In genomic region chr10:581776-582330, GRCh38 we compare ENCODE assay signal across 17 cellular contexts.
DNase-seq lines count a peak whose midpoint lies in the region; TF ChIP-seq lines count a peak whose summit lies in the region.
"Had no signal": no experiment of that assay in that cellular context is flagged by ENCODE, and none has a peak within 500 bp of the region (broad histone marks: within the 10 kb centered on the region; RNA-seq: fewer than 3 reads in every experiment).

No MANE protein-coding gene starts in this region.

- H3K4me1 ChIP-seq in rectal smooth muscle tissue (ENCODE audit: control insufficient read depth, insufficient read depth, low read length), result peaks cover 16% of the 10 kb centered on the region
- H3K4me1 ChIP-seq: A549, SJCRH30 had no signal

- no peak for TF ChIP-seq CTCF in AG04450 (IDR thresholded peaks at IDR 0.05; ENCODE audit: low read depth, low read length)
- TF ChIP-seq CTCF in type B pancreatic cell (conservative IDR thresholded peaks at IDR 0.05), result no peak

- no peak overlapping the region for H3K27ac Mint-ChIP-seq in type B pancreatic cell
- H3K27ac Mint-ChIP-seq: CD14-positive monocyte had no signal

- no peak overlapping the region for H3K4me3 Mint-ChIP-seq in type B pancreatic cell
- H3K4me3 Mint-ChIP-seq: CD14-positive monocyte had no signal

- H3K36me3 ChIP-seq in H7 (replicated peaks; ENCODE audit: control insufficient read depth, insufficient read depth, low read length) (no peaks in the 10 kb centered on the region), rectal smooth muscle tissue (ENCODE audit: control insufficient read depth, insufficient read depth, low read length) (no peaks in the 10 kb centered on the region)
- H3K36me3 ChIP-seq: SJCRH30 had no signal

- no peaks in the 10 kb centered on the region for H3K27me3 ChIP-seq in AG04450 (ENCODE audit: control insufficient read depth, insufficient read depth, low read length)
- no peaks in the 10 kb centered on the region for H3K27me3 ChIP-seq in H7 (ENCODE audit: control insufficient read depth, insufficient read depth, low read length)
- no peaks in the 10 kb centered on the region for H3K27me3 ChIP-seq in rectal smooth muscle tissue (ENCODE audit: control insufficient read depth, insufficient read depth, low read length)
- H3K27me3 ChIP-seq: SJCRH30 had no signal

- no peak overlapping the region for H3K9ac ChIP-seq in rectal smooth muscle tissue (ENCODE audit: low read length)
- H3K9ac ChIP-seq: KMS-11 had no signal

- POLR2A ChIA-PET in AG04450 (lab: Yijun Ruan, JAX), result interaction anchor here (0.6 kb wide), 1 partner anchor 28 kb away, joined by 3 read pairs; no protein-coding TSS in a partner anchor

- no peaks in the 10 kb centered on the region for H3K9me3 Mint-ChIP-seq in type B pancreatic cell

- no peaks in the 10 kb centered on the region for H3K27me3 Mint-ChIP-seq in type B pancreatic cell

- H3K4me3 ChIP-seq in AG04450 (ENCODE audit: low read depth, low read length), result no peak overlapping the region
- no peak overlapping the region for H3K4me3 ChIP-seq in H7 (ENCODE audit: insufficient read depth, low read depth, low read length)
- H3K4me3 ChIP-seq in rectal smooth muscle tissue (ENCODE audit: low read length), result no peak overlapping the region
- H3K4me3 ChIP-seq: A549, SJCRH30 had no signal

- peaks cover 46% of the 10 kb centered on the region for H3K4me1 Mint-ChIP-seq in type B pancreatic cell (ENCODE audit: unreplicated experiment)
- H3K4me1 Mint-ChIP-seq: CD14-positive monocyte had no signal

- peaks cover 3% of the 10 kb centered on the region; the same call in 1 of the 2 replicates for H3K9me3 ChIP-seq in AG04450 (ENCODE audit: control insufficient read depth, insufficient read depth, low read length)
- H3K9me3 ChIP-seq: A549, SJCRH30 had no signal

- CTCF ChIA-PET in AG04450 (lab: Charles Lee), result no interaction called here

- H3K36me3 Mint-ChIP-seq in type B pancreatic cell, result peaks cover 3% of the 10 kb centered on the region
- H3K36me3 Mint-ChIP-seq: CD14-positive monocyte had no signal

- H3K27ac ChIP-seq in AG04450 (ENCODE audit: low read depth, low read length), result peak overlapping the region; percentile 58
- peak overlapping the region; percentile 18 for H3K27ac ChIP-seq in rectal smooth muscle tissue (ENCODE audit: low read depth, low read length)
- H3K27ac ChIP-seq: A549, KMS-11, SJCRH30 had no signal

- DNase-seq in AG04450 (ENCODE audit: low read depth, low spot score) (no peak), H7 (peak; percentile 32), cerebellar cortex (ENCODE audit: low spot score) (peak; percentile 51), type B pancreatic cell (ENCODE audit: extremely low spot score, unreplicated experiment) (no peak), MV-4-11 (lab: John Stamatoyannopoulos, UW) (no peak), NCI-H2196 treated with DMSO at 0.1 percent for 48 hours (lab: John Stamatoyannopoulos, UW; ENCODE audit: unreplicated experiment) (no peak)
- DNase-seq: DMS 273 treated with DMSO at 0.1 percent for 48 hours, NCI-H1092 treated with DMSO at 0.1 percent for 48 hours, NCI-H2107, NCI-H226, NCI-H524 treated with DMSO at 0.1 percent for 48 hours, RPMI8226, SJCRH30 had no signal

Comparison
In these comparisons a context has a peak if more than half of its experiments do, and no peak if none do; other contexts are left out.
1. DNase-seq: peak in H7 (single experiment) and cerebellar cortex (single experiment); none in AG04450 (single experiment), type B pancreatic cell (single experiment), MV-4-11 (single experiment) and NCI-H2196 treated with DMSO at 0.1 percent for 48 hours (single experiment).